Comparison of ENCODE assay signal across 14 cellular contexts in the genomic region with DNA sequence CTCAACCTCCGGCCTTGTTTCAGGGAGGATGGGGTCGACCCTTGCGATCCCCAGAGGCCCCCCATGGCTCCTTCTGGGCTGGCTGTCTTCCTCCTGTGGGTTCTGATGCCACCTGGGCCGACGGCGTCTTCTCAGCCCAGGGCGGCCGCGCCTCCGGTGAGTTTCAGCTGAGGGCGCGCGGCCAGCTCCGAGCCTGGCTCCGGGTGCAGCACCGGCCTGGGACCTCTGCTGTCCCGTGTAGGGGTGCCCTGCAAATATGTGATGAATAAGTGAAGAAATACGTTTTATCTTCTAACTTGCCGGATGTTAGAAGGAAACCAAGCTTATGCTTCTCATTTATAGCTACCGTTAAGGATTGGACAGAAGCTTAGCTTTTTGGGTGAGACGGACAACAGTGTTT. TPM values are rescaled to one million over a fixed set of nuclear protein-coding genes. Genes with fewer than 3 reads are reported as not detected.
DNase-seq lines count a peak whose midpoint lies in the region; ATAC-seq, FAIRE-seq and TF ChIP-seq lines count a peak whose summit lies in the region.
"Not testable (repeated sequence)": the region's sequence is repeated elsewhere in the genome, so short reads cannot be mapped to it uniquely, and the experiment has no call there.
"Had no signal": no experiment of that assay in that cellular context is flagged by ENCODE, and none has a peak within 500 bp of the region (broad histone marks: within the 10 kb centered on the region; RNA-seq: fewer than 3 reads in every experiment).

No MANE protein-coding gene starts in this region.

- H3K36me3 ChIP-seq in GM23338 (ENCODE audit: insufficient read depth); endothelial cell of umbilical vein (ENCODE audit: control insufficient read depth in 2 of 2, extremely low read depth in 1 of 2, insufficient read depth in 2 of 2, low read length in 2 of 2); HepG2 (replicated peaks in 1 of 2; ENCODE audit: control insufficient read depth in 1 of 2, insufficient read depth in 2 of 2, low read length in 2 of 2): not testable (repeated sequence)

- DNase-seq in GM23338 (ENCODE audit: low spot score); T-helper 17 cell; endothelial cell of umbilical vein (ENCODE audit: low read depth, low spot score); left ventricle myocardium superior; HepG2 (ENCODE audit: low spot score): not testable (repeated sequence)

- H3K9me2 ChIP-seq in GM23338 (ENCODE audit: insufficient read depth), result not testable (repeated sequence)

- dilution Hi-C loops in endothelial cell of umbilical vein (cut with MboI; ENCODE audit: extremely low pct_ligation_motif_present, low sequenced_read_pairs), result not testable (repeated sequence)

- not testable (repeated sequence) for H3K9me1 ChIP-seq in endothelial cell of umbilical vein (replicated peaks; ENCODE audit: control insufficient read depth, extremely low read depth, insufficient read depth, low read length)

- not testable (repeated sequence) for H3K4me3 Mint-ChIP-seq in GM23338
- peak overlapping the region; percentile 34 for H3K4me3 Mint-ChIP-seq in T-helper 17 cell

- in situ Hi-C loops in HepG2 (cut with HindIII; ENCODE audit: extremely low pct_ligation_motif_present, low pct_unique_long_range_greater_than_20kb), result loop anchor here (5.0 kb wide), 1 partner anchor 148 kb away; a partner anchor contains a TSS

- TF ChIP-seq POLR2A in endothelial cell of umbilical vein (IDR thresholded peaks at IDR 0.05; ENCODE audit: low read depth, low read length); HepG2 (IDR thresholded peaks at IDR 0.05; ENCODE audit: insufficient read depth in 1 of 2, low read depth in 2 of 2, low read length in 2 of 2): not testable (repeated sequence)

- TF ChIP-seq EP300 in HepG2 (IDR thresholded peaks at IDR 0.05; ENCODE audit: low read depth in 2 of 2, low read length in 2 of 2); HepG2 (CRISPR knock-in tag; IDR thresholded peaks at IDR 0.05; ENCODE audit: borderline replicate concordance): not testable (repeated sequence)

- peaks cover 13% of the 10 kb centered on the region for H3K27me3 Mint-ChIP-seq in GM23338 (ENCODE audit: insufficient read depth, low read depth, poor library complexity)
- H3K27me3 Mint-ChIP-seq in T-helper 17 cell, result not testable (repeated sequence)

- H2AFZ ChIP-seq in GM23338; endothelial cell of umbilical vein (ENCODE audit: low read depth, low read length); HepG2 (ENCODE audit: low read length): not testable (repeated sequence)

- 84% methylated on average over 13 of the region's 21 CpGs for WGBS in HepG2 (ENCODE audit: low lambda C conversion rate)

- ATAC-seq in GM23338 (peak; percentile 54), left ventricle myocardium superior (peak; percentile 39), HepG2 (peak; percentile 32)
- ATAC-seq in T-helper 17 cell, result not testable (repeated sequence)

- TF ChIP-seq RAD21 in HepG2 (CRISPR knock-in tag; IDR thresholded peaks at IDR 0.05), result not testable (repeated sequence)

- not testable (repeated sequence) for FAIRE-seq in endothelial cell of umbilical vein (lab: Jason Lieb, UNC); HepG2 (lab: Jason Lieb, UNC)

- not testable (repeated sequence) for H3K36me3 Mint-ChIP-seq in GM23338 (ENCODE audit: low read depth); T-helper 17 cell (ENCODE audit: low read depth)

- peaks cover 29% of the 10 kb centered on the region for H3K9me3 Mint-ChIP-seq in GM23338

- not testable (repeated sequence) for TF ChIP-seq CTCF in GM23338 (conservative IDR thresholded peaks at IDR 0.05; ENCODE audit: low read depth in 2 of 2); endothelial cell of umbilical vein (IDR thresholded peaks at IDR 0.05; ENCODE audit: extremely low read depth in 1 of 2, insufficient read depth in 1 of 2, low read depth in 1 of 2, low read length in 2 of 2); HepG2 (CRISPR knock-in tag; IDR thresholded peaks at IDR 0.05)

- not testable (repeated sequence) for H3K4me3 ChIP-seq in GM23338; endothelial cell of umbilical vein (replicated peaks in 1 of 3; ENCODE audit: insufficient read depth in 1 of 3, low read depth in 1 of 3, low read length in 3 of 3); HepG2 (replicated peaks in 1 of 3; ENCODE audit: insufficient read depth in 1 of 3, low read depth in 2 of 3, low read length in 3 of 3)

- H3K9ac ChIP-seq in endothelial cell of umbilical vein (replicated peaks; ENCODE audit: extremely low read depth, insufficient read depth, low read length); HepG2 (ENCODE audit: insufficient read depth, low read depth, low read length): not testable (repeated sequence)

- not testable (repeated sequence) for H3K4me1 ChIP-seq in GM23338 (ENCODE audit: insufficient read depth); endothelial cell of umbilical vein (ENCODE audit: control insufficient read depth, extremely low read depth, insufficient read depth, low read length); HepG2 (ENCODE audit: insufficient read depth, low read length)

- not testable (repeated sequence) for H3K27ac Mint-ChIP-seq in GM23338, T-helper 17 cell

- intact Hi-C loops in endothelial cell of umbilical vein (cut with micrococcal nuclease); left ventricle myocardium superior (cut with micrococcal nuclease); HepG2 (cut with micrococcal nuclease; ENCODE audit: unreplicated experiment): not testable (repeated sequence)

- H3K79me2 ChIP-seq in GM23338 (replicated peaks; ENCODE audit: insufficient read depth); endothelial cell of umbilical vein (ENCODE audit: control insufficient read depth, insufficient read depth, low read length); HepG2 (ENCODE audit: insufficient read depth, low read length): not testable (repeated sequence)

- H3K9me3 ChIP-seq in T-helper 17 cell (ENCODE audit: control insufficient read depth, low read length, poor library complexity, severe bottlenecking); endothelial cell of umbilical vein (replicated peaks; ENCODE audit: control insufficient read depth, insufficient read depth, low read length); HepG2 (ENCODE audit: low read length): not testable (repeated sequence)

- POLR2A ChIA-PET in endothelial cell of umbilical vein (lab: Charles Lee); HepG2 (lab: Yijun Ruan, JAX): not testable (repeated sequence)

- H3K27me3 ChIP-seq in GM23338 (ENCODE audit: insufficient read depth), result peaks cover 20% of the 10 kb centered on the region
- H3K27me3 ChIP-seq in endothelial cell of umbilical vein (ENCODE audit: control insufficient read depth in 2 of 2, insufficient read depth in 2 of 2, low read length in 2 of 2); HepG2 (ENCODE audit: control insufficient read depth in 1 of 2, insufficient read depth in 2 of 2, low read length in 2 of 2): not testable (repeated sequence)

- not testable (repeated sequence) for H4K20me1 ChIP-seq in GM23338 (replicated peaks; ENCODE audit: insufficient read depth); endothelial cell of umbilical vein (replicated peaks; ENCODE audit: control insufficient read depth, extremely low read depth, insufficient read depth, low read length); HepG2 (ENCODE audit: insufficient read depth, low read length)

- not testable (repeated sequence) for H3F3A ChIP-seq in GM23338 (replicated peaks; ENCODE audit: low read depth)

- H3K4me1 Mint-ChIP-seq in GM23338, T-helper 17 cell: not testable (repeated sequence)

- H3K27ac ChIP-seq in GM23338 (ENCODE audit: low read depth); endothelial cell of umbilical vein (ENCODE audit: insufficient read depth, low read depth, low read length); HepG2 (ENCODE audit: extremely low read length, insufficient read depth, low read length): not testable (repeated sequence)

- CTCF ChIA-PET in endothelial cell of umbilical vein (lab: Charles Lee); HepG2 (lab: Yijun Ruan, JAX; ENCODE audit: low intra/inter-chr PET ratio, low total read pairs): not testable (repeated sequence)

- not testable (repeated sequence) for H3K4me2 ChIP-seq in GM23338; endothelial cell of umbilical vein (ENCODE audit: insufficient read depth, low read length); HepG2 (ENCODE audit: low read depth, low read length)

- BruUV-seq in endothelial cell of umbilical vein (replicated peaks; lab: Mats Ljungman, UMichigan); HepG2 (replicated peaks; lab: Mats Ljungman, UMichigan): not testable (repeated sequence)

RNA-seq across cellular contexts. Expression of a gene that starts 4.4 kb away (rescaled TPM):
- not detected in 2 replicates for total RNA-seq in GM23338 (2014; rRNA removed; shearing (Covaris generic))
- 0.38 and 0.53 TPM in 2 replicates for polyA plus RNA-seq in GM23338 (2016; fragmentation: Nextera tagmentation; extraction: Ambion mirVana)
- under 1 TPM; 0.15 to 0.39 TPM for total RNA-seq in T-helper 17 cell
- not detected in 2 replicates for total RNA-seq in endothelial cell of umbilical vein
- polyA plus RNA-seq in endothelial cell of umbilical vein, result not detected in 2 replicates
- polyA plus RNA-seq in endothelial cell of umbilical vein (2011; cell fraction: cytosol; rRNA removed), result not detected in 2 replicates
- not detected in 2 replicates for polyA plus RNA-seq in endothelial cell of umbilical vein (2011; cell fraction: nucleus; rRNA removed)
- 0.16 TPM in 1 of 2 replicates, not detected in the other for polyA plus RNA-seq in endothelial cell of umbilical vein (2012)
- polyA minus RNA-seq in endothelial cell of umbilical vein, result not detected in 2 replicates
- not detected for polyA minus RNA-seq in endothelial cell of umbilical vein (2011; cell fraction: cytosol; rRNA and poly(A)+ RNA removed)
- polyA minus RNA-seq in endothelial cell of umbilical vein (2011; cell fraction: nucleus; rRNA and poly(A)+ RNA removed), result not detected in 2 replicates
- 0.47 TPM for total RNA-seq in left ventricle myocardium superior
- total RNA-seq in HepG2 (2016; rRNA removed; fragmentation: Illumina TruSeq; extraction: Trizol), result not detected in 2 replicates
- not detected in 2 replicates for total RNA-seq in HepG2 (2016; cell fraction: cytosol; rRNA removed; fragmentation: Illumina TruSeq; extraction: Trizol; ENCODE audit: low read depth)
- not detected in 2 replicates for total RNA-seq in HepG2 (2016; cell fraction: insoluble cytoplasmic fraction; rRNA removed; fragmentation: Illumina TruSeq; extraction: Trizol)
- total RNA-seq in HepG2 (2016; cell fraction: membrane; rRNA removed; fragmentation: Illumina TruSeq; extraction: Trizol), result not detected in 2 replicates
- not detected in 2 replicates for total RNA-seq in HepG2 (2016; cell fraction: nucleus; rRNA removed; fragmentation: Illumina TruSeq; extraction: Trizol)
- polyA plus RNA-seq in HepG2 (2011; rRNA removed), result not detected in 2 replicates
- polyA plus RNA-seq in HepG2 (2011; cell fraction: cytosol; rRNA removed), result not detected in 2 replicates
- polyA plus RNA-seq in HepG2 (2011; cell fraction: nucleus; rRNA removed), result not detected in 2 replicates
- 0.19 TPM in 1 of 2 replicates, not detected in the other for polyA plus RNA-seq in HepG2 (2012)
- polyA plus RNA-seq in HepG2 (2016; cell fraction: cytosol; fragmentation: Illumina TruSeq; extraction: Trizol; ENCODE audit: low read depth), result not detected in 2 replicates
- not detected in 2 replicates for polyA plus RNA-seq in HepG2 (2016; cell fraction: insoluble cytoplasmic fraction; fragmentation: Illumina TruSeq; extraction: Trizol; ENCODE audit: low read depth)
- polyA plus RNA-seq in HepG2 (2016; cell fraction: membrane; fragmentation: Illumina TruSeq; extraction: Trizol; ENCODE audit: low read depth), result not detected in 2 replicates
- not detected in 2 replicates for polyA plus RNA-seq in HepG2 (2016; cell fraction: nucleus; fragmentation: Illumina TruSeq; extraction: Trizol; ENCODE audit: insufficient read depth, low read depth)
- polyA minus RNA-seq in HepG2 (2011; rRNA and poly(A)+ RNA removed; ENCODE audit: low replicate concordance), result not detected in 2 replicates
- polyA minus RNA-seq in HepG2 (2011; cell fraction: cytosol; rRNA and poly(A)+ RNA removed), result not detected in 2 replicates
- not detected in 2 replicates for polyA minus RNA-seq in HepG2 (2011; cell fraction: nucleus; rRNA and poly(A)+ RNA removed)
- total RNA-seq: A172, A673, Calu3, GM23248, H4, H9 had no signal
- polyA plus RNA-seq: GM23248 had no signal

RNA-seq across cellular contexts. Expression of a gene that starts 42.6 kb away (rescaled TPM):
- total RNA-seq in GM23338 (2014; rRNA removed; shearing (Covaris generic)), result 0.74 and 2.2 TPM in 2 replicates
- polyA plus RNA-seq in GM23338 (2016; fragmentation: Nextera tagmentation; extraction: Ambion mirVana) (0.97 and 1.4 TPM in 2 replicates), endothelial cell of umbilical vein (0.08 and 0.21 TPM in 2 replicates), HepG2 (2011; rRNA removed) (0.63 and 0.74 TPM in 2 replicates)
- total RNA-seq in T-helper 17 cell (10 to 100 TPM; 12.3 to 14.5 TPM), endothelial cell of umbilical vein (not detected in 2 replicates), left ventricle myocardium superior (0.69 TPM), HepG2 (2016; rRNA removed; fragmentation: Illumina TruSeq; extraction: Trizol) (0.27 TPM in 1 of 2 replicates, not detected in the other)
- 0.10 and 0.15 TPM in 2 replicates for polyA plus RNA-seq in endothelial cell of umbilical vein (2011; cell fraction: cytosol; rRNA removed)
- polyA plus RNA-seq in endothelial cell of umbilical vein (2011; cell fraction: nucleus; rRNA removed), result 1.5 and 2.7 TPM in 2 replicates
- polyA plus RNA-seq in endothelial cell of umbilical vein (2012), result 1.2 and 1.3 TPM in 2 replicates
- polyA minus RNA-seq in endothelial cell of umbilical vein, result 0.49 TPM in 1 of 2 replicates, not detected in the other
- polyA minus RNA-seq in endothelial cell of umbilical vein (2011; cell fraction: cytosol; rRNA and poly(A)+ RNA removed), result not detected
- 0.14 and 0.96 TPM in 2 replicates for polyA minus RNA-seq in endothelial cell of umbilical vein (2011; cell fraction: nucleus; rRNA and poly(A)+ RNA removed)
- not detected in 2 replicates for total RNA-seq in HepG2 (2016; cell fraction: cytosol; rRNA removed; fragmentation: Illumina TruSeq; extraction: Trizol; ENCODE audit: low read depth)
- total RNA-seq in HepG2 (2016; cell fraction: insoluble cytoplasmic fraction; rRNA removed; fragmentation: Illumina TruSeq; extraction: Trizol), result 0.48 TPM in 1 of 2 replicates, not detected in the other
- not detected in 2 replicates for total RNA-seq in HepG2 (2016; cell fraction: membrane; rRNA removed; fragmentation: Illumina TruSeq; extraction: Trizol)
- 0.75 TPM in 1 of 2 replicates, not detected in the other for total RNA-seq in HepG2 (2016; cell fraction: nucleus; rRNA removed; fragmentation: Illumina TruSeq; extraction: Trizol)
- 0.13 and 0.15 TPM in 2 replicates for polyA plus RNA-seq in HepG2 (2011; cell fraction: cytosol; rRNA removed)
- polyA plus RNA-seq in HepG2 (2011; cell fraction: nucleus; rRNA removed), result 3.2 and 5.0 TPM in 2 replicates
- 0.52 and 1.1 TPM in 2 replicates for polyA plus RNA-seq in HepG2 (2012)
- 0.14 TPM in 1 of 2 replicates, not detected in the other for polyA plus RNA-seq in HepG2 (2016; cell fraction: cytosol; fragmentation: Illumina TruSeq; extraction: Trizol; ENCODE audit: low read depth)
- polyA plus RNA-seq in HepG2 (2016; cell fraction: insoluble cytoplasmic fraction; fragmentation: Illumina TruSeq; extraction: Trizol; ENCODE audit: low read depth), result not detected in 2 replicates
- polyA plus RNA-seq in HepG2 (2016; cell fraction: membrane; fragmentation: Illumina TruSeq; extraction: Trizol; ENCODE audit: low read depth), result not detected in 2 replicates
- 1.1 TPM in 1 of 2 replicates, not detected in the other for polyA plus RNA-seq in HepG2 (2016; cell fraction: nucleus; fragmentation: Illumina TruSeq; extraction: Trizol; ENCODE audit: insufficient read depth, low read depth)
- 0.38 and 0.89 TPM in 2 replicates for polyA minus RNA-seq in HepG2 (2011; rRNA and poly(A)+ RNA removed; ENCODE audit: low replicate concordance)
- not detected in 2 replicates for polyA minus RNA-seq in HepG2 (2011; cell fraction: cytosol; rRNA and poly(A)+ RNA removed)
- 0.25 and 0.77 TPM in 2 replicates for polyA minus RNA-seq in HepG2 (2011; cell fraction: nucleus; rRNA and poly(A)+ RNA removed)
- total RNA-seq: A172, GM23248 had no signal

RNA-seq across cellular contexts. Expression of a gene that starts 56.8 kb away (rescaled TPM):
- not detected in 2 replicates for total RNA-seq in GM23338 (2014; rRNA removed; shearing (Covaris generic))
- not detected in 2 replicates for polyA plus RNA-seq in GM23338 (2016; fragmentation: Nextera tagmentation; extraction: Ambion mirVana)
- not detected for total RNA-seq in T-helper 17 cell
- not detected in 2 replicates for total RNA-seq in endothelial cell of umbilical vein
- polyA plus RNA-seq in endothelial cell of umbilical vein, result not detected in 2 replicates
- not detected in 2 replicates for polyA plus RNA-seq in endothelial cell of umbilical vein (2011; cell fraction: cytosol; rRNA removed)
- polyA plus RNA-seq in endothelial cell of umbilical vein (2011; cell fraction: nucleus; rRNA removed), result not detected in 2 replicates
- polyA plus RNA-seq in endothelial cell of umbilical vein (2012), result not detected in 2 replicates
- polyA minus RNA-seq in endothelial cell of umbilical vein, result not detected in 2 replicates
- polyA minus RNA-seq in endothelial cell of umbilical vein (2011; cell fraction: cytosol; rRNA and poly(A)+ RNA removed), result not detected
- polyA minus RNA-seq in endothelial cell of umbilical vein (2011; cell fraction: nucleus; rRNA and poly(A)+ RNA removed), result not detected in 2 replicates
- not detected for total RNA-seq in left ventricle myocardium superior
- not detected in 2 replicates for total RNA-seq in HepG2 (2016; rRNA removed; fragmentation: Illumina TruSeq; extraction: Trizol)
- not detected in 2 replicates for total RNA-seq in HepG2 (2016; cell fraction: cytosol; rRNA removed; fragmentation: Illumina TruSeq; extraction: Trizol; ENCODE audit: low read depth)
- not detected in 2 replicates for total RNA-seq in HepG2 (2016; cell fraction: insoluble cytoplasmic fraction; rRNA removed; fragmentation: Illumina TruSeq; extraction: Trizol)
- total RNA-seq in HepG2 (2016; cell fraction: membrane; rRNA removed; fragmentation: Illumina TruSeq; extraction: Trizol), result not detected in 2 replicates
- total RNA-seq in HepG2 (2016; cell fraction: nucleus; rRNA removed; fragmentation: Illumina TruSeq; extraction: Trizol), result not detected in 2 replicates
- polyA plus RNA-seq in HepG2 (2011; rRNA removed), result not detected in 2 replicates
- polyA plus RNA-seq in HepG2 (2011; cell fraction: cytosol; rRNA removed), result not detected in 2 replicates
- not detected in 2 replicates for polyA plus RNA-seq in HepG2 (2011; cell fraction: nucleus; rRNA removed)
- polyA plus RNA-seq in HepG2 (2012), result not detected in 2 replicates
- not detected in 2 replicates for polyA plus RNA-seq in HepG2 (2016; cell fraction: cytosol; fragmentation: Illumina TruSeq; extraction: Trizol; ENCODE audit: low read depth)
- not detected in 2 replicates for polyA plus RNA-seq in HepG2 (2016; cell fraction: insoluble cytoplasmic fraction; fragmentation: Illumina TruSeq; extraction: Trizol; ENCODE audit: low read depth)
- not detected in 2 replicates for polyA plus RNA-seq in HepG2 (2016; cell fraction: membrane; fragmentation: Illumina TruSeq; extraction: Trizol; ENCODE audit: low read depth)
- not detected in 2 replicates for polyA plus RNA-seq in HepG2 (2016; cell fraction: nucleus; fragmentation: Illumina TruSeq; extraction: Trizol; ENCODE audit: insufficient read depth, low read depth)
- polyA minus RNA-seq in HepG2 (2011; rRNA and poly(A)+ RNA removed; ENCODE audit: low replicate concordance), result 0.54 TPM in 1 of 2 replicates, not detected in the other
- polyA minus RNA-seq in HepG2 (2011; cell fraction: cytosol; rRNA and poly(A)+ RNA removed), result not detected in 2 replicates
- polyA minus RNA-seq in HepG2 (2011; cell fraction: nucleus; rRNA and poly(A)+ RNA removed), result not detected in 2 replicates
- total RNA-seq: A172; A673; Calu3; CD4-positive, alpha-beta memory T cell; Daoy; GM23248; H9 had no signal
- polyA plus RNA-seq: BJ; CD4-positive, alpha-beta memory T cell; GM23248 had no signal
